8 cellular contexts compared by ENCODE assay signal in the genomic region with DNA sequence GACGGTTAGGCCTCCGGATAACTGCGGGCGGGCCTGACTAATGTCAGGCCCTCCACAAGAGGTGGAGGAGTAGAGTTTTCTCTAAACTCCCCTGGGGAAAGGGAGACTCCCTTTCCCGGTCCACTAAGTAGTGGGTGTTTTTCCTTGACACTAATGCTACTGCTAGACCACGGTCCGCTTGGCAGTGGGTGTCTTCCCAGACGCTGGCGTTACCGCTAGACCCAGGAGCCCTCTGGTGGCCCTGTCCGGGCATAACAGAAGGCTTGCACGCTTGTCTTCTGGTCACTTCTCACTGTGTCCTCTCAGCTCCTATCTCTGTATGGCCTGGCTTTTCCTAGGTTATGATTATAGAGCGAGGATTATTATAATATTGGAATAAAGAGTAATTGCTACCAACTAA.
DNase-seq lines count a peak whose midpoint lies in the region; TF ChIP-seq lines count a peak whose summit lies in the region.
"Not testable (repeated sequence)": the region's sequence is repeated elsewhere in the genome, so short reads cannot be mapped to it uniquely, and the experiment has no call there.

No MANE protein-coding gene starts in this region.

- CTCF ChIA-PET in MCF 10A (lab: Yijun Ruan, JAX), result interaction anchor here (0.6 kb wide), 1 partner anchor 1545 kb away, joined by 3 read pairs; no protein-coding TSS in a partner anchor

- POLR2A ChIA-PET in MCF 10A (lab: Yijun Ruan, JAX), result not testable (repeated sequence)

- not testable (repeated sequence) for H3K4me3 Mint-ChIP-seq in MCF 10A (ENCODE audit: unreplicated experiment); nephron

- H3K36me3 Mint-ChIP-seq in MCF 10A (ENCODE audit: insufficient read depth, unreplicated experiment) (peaks cover 78% of the 10 kb centered on the region), nephron (ENCODE audit: low read depth) (peaks cover 87% of the 10 kb centered on the region)

- not testable (repeated sequence) for H3K9me3 Mint-ChIP-seq in MCF 10A (ENCODE audit: unreplicated experiment); nephron

- intact Hi-C loops in MCF 10A (cut with micrococcal nuclease), result not testable (repeated sequence)

- not testable (repeated sequence) for H3K27me3 Mint-ChIP-seq in MCF 10A (ENCODE audit: insufficient read depth, unreplicated experiment); nephron (ENCODE audit: low read depth)

- not testable (repeated sequence) for H3K27ac Mint-ChIP-seq in MCF 10A (ENCODE audit: low read depth, unreplicated experiment); nephron

- BruUV-seq in MCF 10A (replicated peaks; lab: Mats Ljungman, UMichigan), result not testable (repeated sequence)

- not testable (repeated sequence) for H3K4me1 Mint-ChIP-seq in MCF 10A (ENCODE audit: insufficient read depth, unreplicated experiment); nephron

- peak; percentile 37 for TF ChIP-seq CTCF in MCF 10A (IDR thresholded peaks at IDR 0.05; ENCODE audit: unreplicated experiment)
- TF ChIP-seq CTCF in foreskin fibroblast (IDR thresholded peaks at IDR 0.05; ENCODE audit: low read depth, low read length), result peak; percentile 17
- peak in 2 of 3 experiments; percentile 21 to 46 for TF ChIP-seq CTCF in nephron (IDR thresholded peaks at IDR 0.05; ENCODE audit: unreplicated experiment in 3 of 3)

- H3K4me3 ChIP-seq in foreskin fibroblast (ENCODE audit: low read depth in 1 of 2, low read length in 2 of 2), result not testable (repeated sequence)

- DNase-seq in A172 (ENCODE audit: low spot score) (peak; percentile 33), EH (ENCODE audit: low read depth) (peak; percentile 37), HK-2 (ENCODE audit: unreplicated experiment) (peak; percentile 26), NCI-H226 (peak; percentile 4), SK-N-DZ (ENCODE audit: low spot score) (peak; percentile 25), MCF 10A (ENCODE audit: unreplicated experiment) (peak; percentile 22), foreskin fibroblast (peak in 1 of 2 donors; percentile 28)
